In the genomic region with DNA sequence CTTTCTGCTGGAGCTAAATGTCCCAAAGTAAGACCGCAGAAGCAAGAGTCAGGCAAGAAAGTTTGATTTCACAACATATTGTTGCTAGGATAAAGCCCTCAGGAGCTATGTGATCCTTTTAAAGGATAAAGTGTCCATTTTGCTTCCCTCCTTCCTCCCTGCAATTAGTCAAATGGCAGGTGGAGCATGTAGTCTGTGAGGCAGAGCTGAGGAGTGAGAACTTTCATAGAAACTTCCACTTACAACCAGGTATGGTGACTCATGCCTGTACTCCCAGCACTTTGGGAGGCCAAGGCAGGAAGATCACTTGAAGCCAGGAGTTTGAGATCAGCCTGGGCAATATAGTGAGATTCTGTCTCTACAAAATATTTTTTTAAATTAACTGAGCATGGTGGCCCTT, we compare ENCODE assay signal across 22 cellular contexts. TPM values are rescaled to one million over a fixed set of nuclear protein-coding genes. Genes with fewer than 3 reads are reported as not detected.
"Had no signal": no experiment of that assay in that cellular context is flagged by ENCODE, and none has a peak within 500 bp of the region (broad histone marks: within the 10 kb centered on the region; RNA-seq: fewer than 3 reads in every experiment).

No MANE protein-coding gene starts in this region.

- H3K27me3 ChIP-seq: colonic mucosa, right atrium auricular region, sigmoid colon, thyroid gland had no signal

- H3K27ac ChIP-seq: colonic mucosa, heart left ventricle, neutrophil, right atrium auricular region, sigmoid colon, skin epidermis, suprapubic skin, thyroid gland had no signal

- FAIRE-seq: endothelial cell of umbilical vein, frontal cortex, islet of Langerhans, urothelium cell line had no signal

- H3K9me3 Mint-ChIP-seq: type B pancreatic cell had no signal

- H3K27ac Mint-ChIP-seq: naive thymus-derived CD8-positive, alpha-beta T cell; type B pancreatic cell had no signal

- H3K4me1 Mint-ChIP-seq: naive thymus-derived CD8-positive, alpha-beta T cell had no signal

- ATAC-seq: heart left ventricle; mucosa of descending colon; naive thymus-derived CD8-positive, alpha-beta T cell had no signal

- H3K4me3 ChIP-seq: colonic mucosa, heart left ventricle, mucosa of descending colon, right atrium auricular region, sigmoid colon, skin epidermis, suprapubic skin, thyroid gland had no signal

- H3K4me1 ChIP-seq: colonic mucosa, heart left ventricle, right atrium auricular region, sigmoid colon, suprapubic skin, thyroid gland had no signal

- H3K9me3 ChIP-seq: colonic mucosa, mucosa of descending colon, neutrophil, right atrium auricular region, sigmoid colon, suprapubic skin, thyroid gland had no signal

- H3K4me3 Mint-ChIP-seq: naive thymus-derived CD8-positive, alpha-beta T cell; type B pancreatic cell had no signal

- H3K36me3 ChIP-seq: colonic mucosa, heart left ventricle, neutrophil, right atrium auricular region, sigmoid colon, suprapubic skin, thyroid gland had no signal

- DNase-seq: colonic mucosa; dermis blood vessel endothelial cell; heart left ventricle; hippocampal formation; kidney glomerular epithelial cell; mucosa of descending colon; naive thymus-derived CD8-positive, alpha-beta T cell; posterior cingulate gyrus; sigmoid colon; stimulated activated naive CD4-positive, alpha-beta T cell treated with Interleukin-2 at 50 U/mL for 16 hours; thyroid gland had no signal

- H3K36me3 Mint-ChIP-seq: naive thymus-derived CD8-positive, alpha-beta T cell; type B pancreatic cell had no signal

RNA-seq across cellular contexts. Expression of gene RHCG, which starts 25.2 kb away (rescaled TPM):
- total RNA-seq: dermis blood vessel endothelial cell; endothelial cell of umbilical vein; glomerular endothelial cell; naive thymus-derived CD8-positive, alpha-beta T cell; osteocyte; sigmoid colon; thyroid gland had no signal
- polyA plus RNA-seq: endothelial cell of umbilical vein; naive thymus-derived CD8-positive, alpha-beta T cell had no signal

RNA-seq across cellular contexts. Expression of gene TICRR, which starts 53.7 kb away (rescaled TPM):
- total RNA-seq: right atrium auricular region had no signal
- polyA plus RNA-seq: naive thymus-derived CD8-positive, alpha-beta T cell had no signal
